In the genomic region with DNA sequence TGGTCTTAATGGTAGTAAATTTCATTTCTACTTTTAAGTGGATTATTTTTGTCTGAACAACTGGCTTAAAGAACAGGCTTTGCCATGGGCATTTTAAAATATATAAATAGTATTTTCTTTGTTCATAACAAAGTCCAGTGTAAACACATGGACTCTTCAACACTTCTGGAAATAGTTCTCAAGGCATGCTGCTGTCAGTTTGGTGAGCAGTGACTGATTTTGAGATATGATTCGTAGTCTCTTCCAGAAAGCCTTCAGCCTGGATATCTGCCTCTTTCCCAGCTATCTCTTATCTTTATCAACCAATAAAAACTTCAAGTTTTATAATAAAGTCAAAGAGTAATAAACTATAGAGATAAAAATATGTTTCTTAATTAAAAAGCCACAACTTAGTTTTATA, we compare ENCODE assay signal across 21 cellular contexts.
DNase-seq lines count a peak whose midpoint lies in the region; ATAC-seq and TF ChIP-seq lines count a peak whose summit lies in the region.
"Had no signal": no experiment of that assay in that cellular context is flagged by ENCODE, and none has a peak within 500 bp of the region (broad histone marks: within the 10 kb centered on the region; RNA-seq: fewer than 3 reads in every experiment).

No MANE protein-coding gene starts in this region.

- H3K9ac ChIP-seq in fibroblast of lung (ENCODE audit: insufficient read depth, low read length) = peak overlapping the region; percentile 47
- H3K9ac ChIP-seq in parathyroid adenoma = no peak overlapping the region

- no peaks in the 10 kb centered on the region for H4K20me1 ChIP-seq in fibroblast of lung (ENCODE audit: control insufficient read depth, extremely low read depth, insufficient read depth, low read length)

- H3K4me3 ChIP-seq in SJSA1 = peak overlapping the region; percentile 39
- peak overlapping the region; percentile 56 to 68 (median 61) for H3K4me3 ChIP-seq in fibroblast of lung (replicated peaks in 1 of 4; ENCODE audit: control extremely low read depth in 1 of 4, insufficient read depth in 1 of 4, low read depth in 3 of 4, low read length in 4 of 4)
- no peak overlapping the region for H3K4me3 ChIP-seq in parathyroid adenoma (ENCODE audit: low read depth, low read length)
- H3K4me3 ChIP-seq: coronary artery had no signal

- H3K27ac ChIP-seq in SJSA1 (peak overlapping the region; percentile 87), fibroblast of lung (ENCODE audit: insufficient read depth, low read length) (peak overlapping the region; percentile 91), parathyroid adenoma (no peak overlapping the region)
- H3K27ac ChIP-seq: C4-2B, coronary artery had no signal

- H3K4me1 ChIP-seq in SJSA1 (replicated peaks) = peaks cover 33% of the 10 kb centered on the region
- H3K4me1 ChIP-seq in fibroblast of lung (ENCODE audit: control insufficient read depth, extremely low read depth, insufficient read depth, low read length) = peaks cover 5% of the 10 kb centered on the region
- peaks cover 21% of the 10 kb centered on the region for H3K4me1 ChIP-seq in parathyroid adenoma

- peak overlapping the region; percentile 87 for H3K4me2 ChIP-seq in fibroblast of lung (ENCODE audit: extremely low read depth, insufficient read depth, low read length)
- no peak overlapping the region for H3K4me2 ChIP-seq in parathyroid adenoma (ENCODE audit: low read length)

- H3K9me3 ChIP-seq in SJSA1 (replicated peaks) (no peaks in the 10 kb centered on the region), fibroblast of lung (ENCODE audit: control insufficient read depth, insufficient read depth, low read depth, low read length) (no peaks in the 10 kb centered on the region), parathyroid adenoma (ENCODE audit: control insufficient read depth, low read length) (no peaks in the 10 kb centered on the region)

- TF ChIP-seq CTCF in fibroblast of lung (conservative IDR thresholded peaks at IDR 0.05 in 1 of 2, IDR thresholded peaks at IDR 0.05 in 1 of 2; ENCODE audit: low read depth in 1 of 2, low read length in 2 of 2) (no peak), parathyroid adenoma (IDR thresholded peaks at IDR 0.05) (no peak)

- H3K36me3 ChIP-seq in SJSA1 (peaks cover 23% of the 10 kb centered on the region), fibroblast of lung (ENCODE audit: control insufficient read depth, insufficient read depth, low read length) (no peaks in the 10 kb centered on the region), parathyroid adenoma (ENCODE audit: control insufficient read depth, insufficient read depth, low read length) (no peaks in the 10 kb centered on the region)

- H3K27me3 ChIP-seq in SJSA1 (replicated peaks) (no peaks in the 10 kb centered on the region), fibroblast of lung (ENCODE audit: control insufficient read depth, insufficient read depth, low read length) (no peaks in the 10 kb centered on the region), parathyroid adenoma (ENCODE audit: control insufficient read depth, insufficient read depth, low read length) (no peaks in the 10 kb centered on the region)

- DNase-seq in Daoy (ENCODE audit: low read depth) (peak; percentile 8), SJSA1 (ENCODE audit: low read depth in 1 of 2, low spot score in 2 of 2) (no peak), fibroblast of lung (ENCODE audit: low read depth in 2 of 2) (no peak), DMS 273 treated with DMSO at 0.1 percent for 48 hours (lab: John Stamatoyannopoulos, UW) (no peak), OCI-M2 (lab: John Stamatoyannopoulos, UW; ENCODE audit: unreplicated experiment) (no peak), mucosa of gallbladder (ENCODE audit: low spot score) (no peak)
- DNase-seq: activated CD8-positive, alpha-beta memory T cell treated with anti-CD3 and anti-CD28 coated beads, Interleukin-2, amount 10 ng/mL, durations not matched to agents 7 days and 5 days; activated effector memory CD4-positive, alpha-beta T cell treated with Interleukin-2 at 50 U/mL for 16 hours; amniotic stem cell; DND-41; Kasumi-1; naive thymus-derived CD8-positive, alpha-beta T cell; NCI-H187; NCI-H526; substantia nigra; T-helper 17 cell had no signal

- ATAC-seq in GM21390 (IDR thresholded peaks at IDR 0.05; ENCODE audit: unreplicated experiment) = no peak
- ATAC-seq: activated CD4-positive, CD25-positive, alpha-beta regulatory T cell treated with anti-CD3 and anti-CD28 coated beads, Interleukin-2, amount 50 U/mL, for 24 hours; activated CD8-positive, alpha-beta memory T cell treated with anti-CD3 and anti-CD28 coated beads, Interleukin-2, amount 10 ng/mL, durations not matched to agents 7 days and 5 days; naive thymus-derived CD8-positive, alpha-beta T cell; T-helper 17 cell had no signal

- H2AFZ ChIP-seq in fibroblast of lung (ENCODE audit: low read length) = no peak overlapping the region
- peak overlapping the region; percentile 22 for H2AFZ ChIP-seq in parathyroid adenoma

- H3K79me2 ChIP-seq in fibroblast of lung (ENCODE audit: control insufficient read depth, insufficient read depth, low read length) (peaks cover 44% of the 10 kb centered on the region), parathyroid adenoma (no peaks in the 10 kb centered on the region)
